In genomic region chr9:121736147-121736721, GRCh38 we compare ENCODE assay signal across 9 cellular contexts.
DNase-seq lines count a peak whose midpoint lies in the region; ATAC-seq lines count a peak whose summit lies in the region.
"Had no signal": no experiment of that assay in that cellular context is flagged by ENCODE, and none has a peak within 500 bp of the region (broad histone marks: within the 10 kb centered on the region; RNA-seq: fewer than 3 reads in every experiment).

No MANE protein-coding gene starts in this region.

- H3K27me3 Mint-ChIP-seq in dendritic cell treated with granulocyte-macrophage colony-stimulating factor and Interleukin-4, amounts not matched to agents 40 ng/mL and 50 ng/mL, for 4 days = peaks cover 66% of the 10 kb centered on the region
- H3K27me3 Mint-ChIP-seq in stimulated activated naive B cell treated with anti-CD40 and anti-IgM and Interleukin-4, amounts not matched to agents 10 μg/mL and 1 μg/mL and 100 μg/mL, for 72 hours = peaks cover 32 to 67% of the 10 kb centered on the region in 2 donors

- intact Hi-C loops in dendritic cell treated with granulocyte-macrophage colony-stimulating factor and Interleukin-4, amounts not matched to agents 40 ng/mL and 50 ng/mL, for 4 days (cut with micrococcal nuclease) = no loop called here

- peaks cover 5% of the 10 kb centered on the region; the same call in 1 of the 2 replicates for H3K27me3 ChIP-seq in HUES64 (ENCODE audit: insufficient read depth, low read length)

- H3K4me1 ChIP-seq in HUES64 (ENCODE audit: insufficient read depth, low read length) = peaks cover 49% of the 10 kb centered on the region

- peak overlapping the region; percentile 75 for H3K27ac Mint-ChIP-seq in dendritic cell treated with granulocyte-macrophage colony-stimulating factor and Interleukin-4, amounts not matched to agents 40 ng/mL and 50 ng/mL, for 4 days
- H3K27ac Mint-ChIP-seq in stimulated activated naive B cell treated with anti-CD40 and anti-IgM and Interleukin-4, amounts not matched to agents 10 μg/mL and 1 μg/mL and 100 μg/mL, for 72 hours = no peak overlapping the region

- peak overlapping the region; percentile 74 for H3K4me3 ChIP-seq in HUES64 (ENCODE audit: low read length)

- no peaks in the 10 kb centered on the region for H3K36me3 Mint-ChIP-seq in dendritic cell treated with granulocyte-macrophage colony-stimulating factor and Interleukin-4, amounts not matched to agents 40 ng/mL and 50 ng/mL, for 4 days (ENCODE audit: low read depth)
- H3K36me3 Mint-ChIP-seq in stimulated activated naive B cell treated with anti-CD40 and anti-IgM and Interleukin-4, amounts not matched to agents 10 μg/mL and 1 μg/mL and 100 μg/mL, for 72 hours = no peaks in the 10 kb centered on the region

- H3K4me1 Mint-ChIP-seq in dendritic cell treated with granulocyte-macrophage colony-stimulating factor and Interleukin-4, amounts not matched to agents 40 ng/mL and 50 ng/mL, for 4 days (ENCODE audit: low read depth) = peaks cover 19% of the 10 kb centered on the region
- H3K4me1 Mint-ChIP-seq in stimulated activated naive B cell treated with anti-CD40 and anti-IgM and Interleukin-4, amounts not matched to agents 10 μg/mL and 1 μg/mL and 100 μg/mL, for 72 hours = peaks cover 5 to 12% of the 10 kb centered on the region in 2 donors

- no peaks in the 10 kb centered on the region for H3K9me3 ChIP-seq in HUES64 (ENCODE audit: insufficient read depth, low read depth, low read length)

- peak in 1 of 2 donors; percentile 20 for ATAC-seq in stimulated activated naive B cell treated with anti-CD40 and anti-IgM and Interleukin-4, amounts not matched to agents 10 μg/mL and 1 μg/mL and 100 μg/mL, for 72 hours (replicated peaks)
- ATAC-seq in GM19463 (IDR thresholded peaks at IDR 0.05; ENCODE audit: unreplicated experiment) = no peak

- DNase-seq in left kidney (ENCODE audit: low read depth, low spot score) (peak; percentile 88), NCI-H2227 (lab: John Stamatoyannopoulos, UW; ENCODE audit: unreplicated experiment) (no peak), inferior parietal cortex (ENCODE audit: extremely low spot score) (no peak), foreskin melanocyte (no peak)
- DNase-seq in stimulated activated naive B cell treated with anti-CD40 and anti-IgM and Interleukin-4, amounts not matched to agents 10 μg/mL and 1 μg/mL and 100 μg/mL, for 72 hours = no peak

- WGBS in HUES64 = 2% methylated on average over 42 of the region's 48 CpGs

- H3K27ac ChIP-seq in HUES64 (ENCODE audit: low read depth, low read length) = no peak overlapping the region
- H3K27ac ChIP-seq: VCaP had no signal

- H3K4me3 Mint-ChIP-seq in dendritic cell treated with granulocyte-macrophage colony-stimulating factor and Interleukin-4, amounts not matched to agents 40 ng/mL and 50 ng/mL, for 4 days = peak overlapping the region; percentile 81
- peak overlapping the region; percentile 54 to 62 for H3K4me3 Mint-ChIP-seq in stimulated activated naive B cell treated with anti-CD40 and anti-IgM and Interleukin-4, amounts not matched to agents 10 μg/mL and 1 μg/mL and 100 μg/mL, for 72 hours

- H3K36me3 ChIP-seq in HUES64 (ENCODE audit: insufficient read depth, low read length) = no peaks in the 10 kb centered on the region

- peak overlapping the region; percentile 30 for H3K9ac ChIP-seq in HUES64 (ENCODE audit: low read depth, low read length)

- H3K9me3 Mint-ChIP-seq in dendritic cell treated with granulocyte-macrophage colony-stimulating factor and Interleukin-4, amounts not matched to agents 40 ng/mL and 50 ng/mL, for 4 days = no peaks in the 10 kb centered on the region
- H3K9me3 Mint-ChIP-seq in stimulated activated naive B cell treated with anti-CD40 and anti-IgM and Interleukin-4, amounts not matched to agents 10 μg/mL and 1 μg/mL and 100 μg/mL, for 72 hours = no peaks in the 10 kb centered on the region
